Comparison of ENCODE assay signal across 11 cellular contexts in the genomic region with DNA sequence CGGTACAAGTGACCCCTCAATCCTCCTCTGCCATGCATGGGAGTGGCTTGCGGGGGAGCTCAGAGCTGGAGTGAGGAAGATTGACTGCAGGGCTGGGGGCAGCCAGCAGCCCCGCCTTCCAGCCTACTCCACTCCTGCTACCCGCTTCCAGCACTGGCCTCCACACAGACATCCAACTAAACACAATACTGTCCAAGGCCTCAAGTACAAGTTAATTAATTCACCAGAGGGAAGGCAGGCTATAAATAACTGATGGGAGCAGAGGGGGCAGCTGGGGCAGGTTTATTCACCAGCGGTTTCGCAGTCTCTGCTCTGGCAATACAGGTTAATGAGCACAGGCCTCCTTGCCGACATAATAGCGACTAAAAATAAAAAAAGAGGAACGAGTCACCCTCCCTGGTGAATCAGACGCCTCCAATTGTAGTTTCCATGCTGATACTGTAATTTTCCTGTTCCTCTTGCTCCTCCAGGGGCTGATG.
DNase-seq lines count a peak whose midpoint lies in the region; ATAC-seq and TF ChIP-seq lines count a peak whose summit lies in the region.
"Had no signal": no experiment of that assay in that cellular context is flagged by ENCODE, and none has a peak within 500 bp of the region (broad histone marks: within the 10 kb centered on the region; RNA-seq: fewer than 3 reads in every experiment).

No MANE protein-coding gene starts in this region.

- H3K4me3 ChIP-seq in left lung (no peak overlapping the region), tibial artery (no peak overlapping the region)

- peaks cover 25% of the 10 kb centered on the region for H3K27me3 Mint-ChIP-seq in T-helper 17 cell
- peaks cover 22% of the 10 kb centered on the region for H3K27me3 Mint-ChIP-seq in activated T-helper 17 cell treated with anti-CD3 and anti-CD28 coated beads, Interleukin-2, amount 50 U/mL, for 72 hours

- H3K36me3 ChIP-seq in left lung (no peaks in the 10 kb centered on the region), tibial artery (no peaks in the 10 kb centered on the region)

- no peak for TF ChIP-seq CTCF in left lung (IDR thresholded peaks at IDR 0.05)
- no peak for TF ChIP-seq CTCF in tibial artery (IDR thresholded peaks at IDR 0.05)

- H3K27me3 ChIP-seq in left lung: no peaks in the 10 kb centered on the region
- H3K27me3 ChIP-seq in tibial artery: no peaks in the 10 kb centered on the region

- peak; percentile 65 for DNase-seq in COLO668 (lab: John Stamatoyannopoulos, UW; ENCODE audit: unreplicated experiment)
- peak; percentile 55 for DNase-seq in NCI-H146 (lab: John Stamatoyannopoulos, UW)
- DNase-seq in T-helper 17 cell: no peak
- no peak for DNase-seq in left lung
- DNase-seq in tibial artery: no peak
- DNase-seq: activated naive CD8-positive, alpha-beta T cell treated with anti-CD3 and anti-CD28 coated beads, Interleukin-2, amount 10 ng/mL, durations not matched to agents 7 days and 5 days; CD4-positive, alpha-beta memory T cell had no signal

- H3K27ac Mint-ChIP-seq in T-helper 17 cell: no peak overlapping the region
- no peak overlapping the region for H3K27ac Mint-ChIP-seq in activated T-helper 17 cell treated with anti-CD3 and anti-CD28 coated beads, Interleukin-2, amount 50 U/mL, for 72 hours
- H3K27ac Mint-ChIP-seq: activated naive CD8-positive, alpha-beta T cell treated with anti-CD3 and anti-CD28 coated beads, Interleukin-2, amount 10 ng/mL, durations not matched to agents 7 days and 5 days; CD4-positive, alpha-beta memory T cell had no signal

- peak overlapping the region; percentile 48 to 50 for H3K27ac ChIP-seq in left lung
- H3K27ac ChIP-seq in tibial artery: no peak overlapping the region

- H3K36me3 Mint-ChIP-seq in T-helper 17 cell (ENCODE audit: low read depth): peaks cover 4% of the 10 kb centered on the region
- H3K36me3 Mint-ChIP-seq in activated T-helper 17 cell treated with anti-CD3 and anti-CD28 coated beads, Interleukin-2, amount 50 U/mL, for 72 hours (ENCODE audit: low read depth): no peaks in the 10 kb centered on the region
- H3K36me3 Mint-ChIP-seq: activated naive CD8-positive, alpha-beta T cell treated with anti-CD3 and anti-CD28 coated beads, Interleukin-2, amount 10 ng/mL, durations not matched to agents 7 days and 5 days; CD4-positive, alpha-beta memory T cell had no signal

- H3K9me3 ChIP-seq in T-helper 17 cell (ENCODE audit: control insufficient read depth, low read length, poor library complexity, severe bottlenecking): no peaks in the 10 kb centered on the region
- H3K9me3 ChIP-seq in left lung: no peaks in the 10 kb centered on the region
- H3K9me3 ChIP-seq in tibial artery: no peaks in the 10 kb centered on the region

- H3K4me1 ChIP-seq in left lung (peaks cover 17 to 84% of the 10 kb centered on the region in 2 donors), tibial artery (peaks cover 0 to 33% (median 16%) of the 10 kb centered on the region in 4 donors)

- H3K4me3 Mint-ChIP-seq in T-helper 17 cell: no peak overlapping the region
- H3K4me3 Mint-ChIP-seq in activated T-helper 17 cell treated with anti-CD3 and anti-CD28 coated beads, Interleukin-2, amount 50 U/mL, for 72 hours: no peak overlapping the region
- H3K4me3 Mint-ChIP-seq: activated naive CD8-positive, alpha-beta T cell treated with anti-CD3 and anti-CD28 coated beads, Interleukin-2, amount 10 ng/mL, durations not matched to agents 7 days and 5 days; CD4-positive, alpha-beta memory T cell had no signal

- H3K9me3 Mint-ChIP-seq in activated T-helper 17 cell treated with anti-CD3 and anti-CD28 coated beads, Interleukin-2, amount 50 U/mL, for 72 hours: no peaks in the 10 kb centered on the region
- H3K9me3 Mint-ChIP-seq: activated naive CD8-positive, alpha-beta T cell treated with anti-CD3 and anti-CD28 coated beads, Interleukin-2, amount 10 ng/mL, durations not matched to agents 7 days and 5 days; CD4-positive, alpha-beta memory T cell had no signal

- peaks cover 37% of the 10 kb centered on the region for H3K4me1 Mint-ChIP-seq in T-helper 17 cell
- H3K4me1 Mint-ChIP-seq in activated T-helper 17 cell treated with anti-CD3 and anti-CD28 coated beads, Interleukin-2, amount 50 U/mL, for 72 hours: peaks cover 17% of the 10 kb centered on the region

- peak; percentile 33 for ATAC-seq in T-helper 17 cell
- ATAC-seq in left lung: peak; percentile 3
- ATAC-seq in activated T-helper 17 cell treated with anti-CD3 and anti-CD28 coated beads, Interleukin-2, amount 50 U/mL, for 72 hours (replicated peaks): no peak
- no peak for ATAC-seq in esophagus mucosa
- no peak for ATAC-seq in HG02840 (IDR thresholded peaks at IDR 0.05; ENCODE audit: low FRiP score, unreplicated experiment)
- ATAC-seq: Panc1 had no signal

- intact Hi-C loops in left lung (cut with DNase I): no loop called here
- intact Hi-C loops in tibial artery (cut with DNase I; ENCODE audit: low total_unique reads): loop anchor here (5.0 kb wide), 1 partner anchor 67 kb away; no protein-coding TSS in a partner anchor

Comparison
In these comparisons a context has a peak if more than half of its experiments do, and no peak if none do; other contexts are left out.
1. DNase-seq: peak in COLO668 (single experiment) and NCI-H146 (single experiment); none in T-helper 17 cell (0 of 3), left lung (0 of 2) and tibial artery (0 of 2).
2. ATAC-seq: peak in T-helper 17 cell (single experiment) and left lung (single experiment); none in activated T-helper 17 cell treated with anti-CD3 and anti-CD28 coated beads, Interleukin-2, amount 50 U/mL, for 72 hours (single experiment), esophagus mucosa (single experiment) and HG02840 (single experiment).
3. H3K27ac ChIP-seq: peak in left lung (2 of 2); none in tibial artery (0 of 2).